14 cellular contexts compared by ENCODE assay signal in genomic region chr3:138241061-138241460, GRCh38. TPM values are rescaled to one million over a fixed set of nuclear protein-coding genes. Genes with fewer than 3 reads are reported as not detected.
DNase-seq lines count a peak whose midpoint lies in the region; ATAC-seq and TF ChIP-seq lines count a peak whose summit lies in the region.
"Had no signal": no experiment of that assay in that cellular context is flagged by ENCODE, and none has a peak within 500 bp of the region (broad histone marks: within the 10 kb centered on the region; RNA-seq: fewer than 3 reads in every experiment).

No MANE protein-coding gene starts in this region.

- dilution Hi-C loops in mammary epithelial cell (cut with HindIII; ENCODE audit: low sequenced_read_pairs), result no loop called here

- H3K9me3 Mint-ChIP-seq in activated naive CD8-positive, alpha-beta T cell treated with anti-CD3 and anti-CD28 coated beads for 36 hours, result no peaks in the 10 kb centered on the region

- intact Hi-C loops in mammary epithelial cell (cut with micrococcal nuclease) (no loop called here), breast epithelium (cut with DNase I; ENCODE audit: low total_unique reads) (no loop called here)

- H3K4me3 ChIP-seq in mammary epithelial cell (replicated peaks in 1 of 3; ENCODE audit: insufficient read depth in 1 of 3, low read depth in 2 of 3, low read length in 3 of 3) (no peak overlapping the region), breast epithelium (no peak overlapping the region)
- H3K4me3 ChIP-seq: SJCRH30 had no signal

- H3K9ac ChIP-seq in mammary epithelial cell (ENCODE audit: insufficient read depth, low read length), result no peak overlapping the region
- H3K9ac ChIP-seq: KMS-11 had no signal

- no peak overlapping the region for H3K4me2 ChIP-seq in mammary epithelial cell (ENCODE audit: insufficient read depth, low read depth, low read length)
- H3K4me2 ChIP-seq: KMS-11 had no signal

- H3K4me3 Mint-ChIP-seq in T-helper 17 cell, result no peak overlapping the region
- no peak overlapping the region for H3K4me3 Mint-ChIP-seq in activated naive CD8-positive, alpha-beta T cell treated with anti-CD3 and anti-CD28 coated beads for 36 hours

- DNase-seq in mammary epithelial cell, result peak; percentile 28
- no peak for DNase-seq in breast epithelium (ENCODE audit: low spot score in 2 of 2)
- DNase-seq in RKO (ENCODE audit: low spot score), result peak; percentile 37
- peak; percentile 17 for DNase-seq in fibroblast of peridontal ligament (ENCODE audit: extremely low read depth)
- DNase-seq in T-helper 17 cell, result no peak
- DNase-seq in activated naive CD8-positive, alpha-beta T cell treated with anti-CD3 and anti-CD28 coated beads for 36 hours, result no peak
- DNase-seq in stimulated activated CD4-positive, alpha-beta T cell treated with anti-CD3 and anti-CD28 coated beads, Interleukin-2, amount 100 ng/mL, for 24 hours, result no peak
- DNase-seq: DMS53, NCI-H187 treated with DMSO at 0.1 percent for 48 hours, RPMI8226, SJCRH30 had no signal

- no peaks in the 10 kb centered on the region for H3K79me2 ChIP-seq in mammary epithelial cell (ENCODE audit: insufficient read depth, low read length)

- in situ Hi-C loops in mammary epithelial cell (cut with MboI; ENCODE audit: low sequenced_read_pairs in 2 of 2), result no loop called here

- H3K36me3 ChIP-seq in mammary epithelial cell (ENCODE audit: insufficient read depth, low read length) (peaks cover 18% of the 10 kb centered on the region), breast epithelium (peaks cover 4% of the 10 kb centered on the region)

- BruUV-seq in mammary epithelial cell (replicated peaks; lab: Mats Ljungman, UMichigan), result no TSS peak

- H3K4me1 ChIP-seq in mammary epithelial cell (ENCODE audit: insufficient read depth, low read length), result no peaks in the 10 kb centered on the region
- H3K4me1 ChIP-seq in breast epithelium, result no peaks in the 10 kb centered on the region
- H3K4me1 ChIP-seq: SJCRH30 had no signal

- no peaks in the 10 kb centered on the region for H4K20me1 ChIP-seq in mammary epithelial cell (ENCODE audit: insufficient read depth, low read length)

- TF ChIP-seq POLR2A in breast epithelium (IDR thresholded peaks at IDR 0.05), result no peak

- H3K4me1 Mint-ChIP-seq in T-helper 17 cell, result peaks cover 5% of the 10 kb centered on the region
- no peaks in the 10 kb centered on the region for H3K4me1 Mint-ChIP-seq in activated naive CD8-positive, alpha-beta T cell treated with anti-CD3 and anti-CD28 coated beads for 36 hours

- CTCF ChIA-PET in mammary epithelial cell (lab: Charles Lee; ENCODE audit: low non-redundant PET), result no interaction called here

- H3K27ac Mint-ChIP-seq in T-helper 17 cell, result no peak overlapping the region
- H3K27ac Mint-ChIP-seq in activated naive CD8-positive, alpha-beta T cell treated with anti-CD3 and anti-CD28 coated beads for 36 hours, result no peak overlapping the region

- H3K27ac ChIP-seq in mammary epithelial cell (ENCODE audit: insufficient read depth, low read depth, low read length) (no peak overlapping the region), breast epithelium (no peak overlapping the region)
- H3K27ac ChIP-seq: 22Rv1, KMS-11, SJCRH30 had no signal

- H2AFZ ChIP-seq in mammary epithelial cell (ENCODE audit: low read depth, low read length), result no peak overlapping the region

- ATAC-seq in T-helper 17 cell (no peak), GM21717 (IDR thresholded peaks at IDR 0.05; ENCODE audit: unreplicated experiment) (no peak)

- TF ChIP-seq CTCF in mammary epithelial cell (conservative IDR thresholded peaks at IDR 0.05 in 1 of 2, IDR thresholded peaks at IDR 0.05 in 1 of 2; ENCODE audit: extremely low read depth in 1 of 2, insufficient read depth in 1 of 2, low read depth in 1 of 2, low read length in 2 of 2) (no peak), breast epithelium (IDR thresholded peaks at IDR 0.05) (no peak)

- H3K27me3 ChIP-seq in mammary epithelial cell (ENCODE audit: insufficient read depth, low read length), result no peaks in the 10 kb centered on the region
- H3K27me3 ChIP-seq in breast epithelium, result no peaks in the 10 kb centered on the region
- H3K27me3 ChIP-seq: SJCRH30 had no signal

- H3K36me3 Mint-ChIP-seq in T-helper 17 cell (ENCODE audit: low read depth), result peaks cover 2% of the 10 kb centered on the region
- peaks cover 17% of the 10 kb centered on the region for H3K36me3 Mint-ChIP-seq in activated naive CD8-positive, alpha-beta T cell treated with anti-CD3 and anti-CD28 coated beads for 36 hours

- H3K27me3 Mint-ChIP-seq in T-helper 17 cell, result no peaks in the 10 kb centered on the region
- no peaks in the 10 kb centered on the region for H3K27me3 Mint-ChIP-seq in activated naive CD8-positive, alpha-beta T cell treated with anti-CD3 and anti-CD28 coated beads for 36 hours

- no peaks in the 10 kb centered on the region for H3K9me3 ChIP-seq in mammary epithelial cell (replicated peaks; ENCODE audit: insufficient read depth, low read length)
- H3K9me3 ChIP-seq in breast epithelium, result no peaks in the 10 kb centered on the region
- no peaks in the 10 kb centered on the region for H3K9me3 ChIP-seq in T-helper 17 cell (ENCODE audit: control insufficient read depth, low read length, poor library complexity, severe bottlenecking)
- H3K9me3 ChIP-seq: SJCRH30 had no signal

- WGBS in mammary epithelial cell (ENCODE audit: low coverage, missing lambda C conversion rate), result 50% methylated on average over 1 of the region's 1 CpG

RNA-seq across cellular contexts. Expression of gene ARMC8, which starts 54.0 kb away (rescaled TPM):
- total RNA-seq in mammary epithelial cell (10 to 100 TPM; 37.3 to 67.5 TPM), breast epithelium (10 to 100 TPM; 74.4 to 93.3 (median 82.0) TPM), T-helper 17 cell (10 to 100 TPM; 55.6 to 75.8 TPM)
- polyA plus RNA-seq in mammary epithelial cell, result 40.9 TPM
- 225 TPM for polyA minus RNA-seq in mammary epithelial cell
- 10 to 100 TPM; 43.0 to 45.6 TPM for total RNA-seq in activated naive CD8-positive, alpha-beta T cell treated with anti-CD3 and anti-CD28 coated beads for 36 hours

Comparison
In these comparisons a context has a peak if more than half of its experiments do, and no peak if none do; other contexts are left out.
1. DNase-seq: peak in mammary epithelial cell (single experiment), RKO (single experiment) and fibroblast of peridontal ligament (single experiment); none in breast epithelium (0 of 2), T-helper 17 cell (0 of 3), activated naive CD8-positive, alpha-beta T cell treated with anti-CD3 and anti-CD28 coated beads for 36 hours (single experiment) and stimulated activated CD4-positive, alpha-beta T cell treated with anti-CD3 and anti-CD28 coated beads, Interleukin-2, amount 100 ng/mL, for 24 hours (0 of 2).